ENCODE assay signal across 9 cellular contexts in genomic region chr1:185595835-185596667, GRCh38.
DNase-seq lines count a peak whose midpoint lies in the region; ATAC-seq lines count a peak whose summit lies in the region.
"Had no signal": no experiment of that assay in that cellular context is flagged by ENCODE, and none has a peak within 500 bp of the region (broad histone marks: within the 10 kb centered on the region; RNA-seq: fewer than 3 reads in every experiment).

No MANE protein-coding gene starts in this region.

- intact Hi-C loops in activated naive CD4-positive, alpha-beta T cell treated with anti-CD3 and anti-CD28 coated beads for 36 hours (cut with micrococcal nuclease) = loop anchor here (1.0 to 2.0 kb wide), 2 partner anchors 279 to 357 kb away; partner anchors contain the start of gene IVNS1ABP

- H3K4me3 ChIP-seq in SJCRH30 = no peak overlapping the region

- no peaks in the 10 kb centered on the region for H3K27me3 ChIP-seq in SJCRH30

- ATAC-seq in GM21360 (IDR thresholded peaks at IDR 0.05; ENCODE audit: unreplicated experiment) (peak; percentile 81), HG03108 (IDR thresholded peaks at IDR 0.05; ENCODE audit: unreplicated experiment) (no peak)

- no peaks in the 10 kb centered on the region for H3K36me3 Mint-ChIP-seq in activated naive CD4-positive, alpha-beta T cell treated with anti-CD3 and anti-CD28 coated beads for 36 hours (ENCODE audit: low read depth)

- CTCF ChIA-PET in activated naive CD4-positive, alpha-beta T cell treated with anti-CD3 and anti-CD28 coated beads for 36 hours (lab: Charles Lee) = interaction anchor here (0.6 to 2.7 kb wide), 25 partner anchors 9 to 652 kb away, joined by 3 to 17 read pairs (median 5); no protein-coding TSS in a partner anchor

- no peaks in the 10 kb centered on the region for H3K36me3 ChIP-seq in SJCRH30

- peaks cover 19% of the 10 kb centered on the region for H3K4me1 Mint-ChIP-seq in activated naive CD4-positive, alpha-beta T cell treated with anti-CD3 and anti-CD28 coated beads for 36 hours (ENCODE audit: low read depth)

- H3K27me3 Mint-ChIP-seq in activated naive CD4-positive, alpha-beta T cell treated with anti-CD3 and anti-CD28 coated beads for 36 hours (ENCODE audit: low read depth) = no peaks in the 10 kb centered on the region

- no peaks in the 10 kb centered on the region for H3K4me1 ChIP-seq in SJCRH30

- peaks cover 1% of the 10 kb centered on the region for H3K9me3 Mint-ChIP-seq in activated naive CD4-positive, alpha-beta T cell treated with anti-CD3 and anti-CD28 coated beads for 36 hours

- no peaks in the 10 kb centered on the region for H3K9me3 ChIP-seq in SJCRH30 (replicated peaks)

- H3K27ac Mint-ChIP-seq in activated naive CD4-positive, alpha-beta T cell treated with anti-CD3 and anti-CD28 coated beads for 36 hours = no peak overlapping the region

- no peak overlapping the region for H3K27ac ChIP-seq in SJCRH30
- H3K27ac ChIP-seq: epithelial cell of prostate had no signal

- H3K4me3 Mint-ChIP-seq in activated naive CD4-positive, alpha-beta T cell treated with anti-CD3 and anti-CD28 coated beads for 36 hours = no peak overlapping the region

- peak; percentile 68 for DNase-seq in DMS53 treated with DMSO at 0.1 percent for 48 hours (lab: John Stamatoyannopoulos, UW; ENCODE audit: unreplicated experiment)
- peak; percentile 82 for DNase-seq in HT-29 (ENCODE audit: low spot score)
- peak; percentile 20 to 54 for DNase-seq in SJCRH30
- peak; percentile 65 for DNase-seq in activated naive CD4-positive, alpha-beta T cell treated with anti-CD3 and anti-CD28 coated beads for 36 hours
- DNase-seq in iPS DF 19.7 (ENCODE audit: low read depth, low spot score) = peak; percentile 33
- peak; percentile 23 to 28 for DNase-seq in stimulated activated CD4-positive, alpha-beta T cell treated with anti-CD3 and anti-CD28 coated beads, Interleukin-4, amount 100 ng/mL, for 4 hours

Comparison
In these comparisons a context has a peak if more than half of its experiments do, and no peak if none do; other contexts are left out.
1. DNase-seq: peak in every context shown above with its lines; median percentile 82 in HT-29; 68 in DMS53 treated with DMSO at 0.1 percent for 48 hours; 65 in activated naive CD4-positive, alpha-beta T cell treated with anti-CD3 and anti-CD28 coated beads for 36 hours; 37 in SJCRH30; 33 in iPS DF 19.7; 26 in stimulated activated CD4-positive, alpha-beta T cell treated with anti-CD3 and anti-CD28 coated beads, Interleukin-4, amount 100 ng/mL, for 4 hours.